15 cellular contexts compared by ENCODE assay signal in the genomic region with DNA sequence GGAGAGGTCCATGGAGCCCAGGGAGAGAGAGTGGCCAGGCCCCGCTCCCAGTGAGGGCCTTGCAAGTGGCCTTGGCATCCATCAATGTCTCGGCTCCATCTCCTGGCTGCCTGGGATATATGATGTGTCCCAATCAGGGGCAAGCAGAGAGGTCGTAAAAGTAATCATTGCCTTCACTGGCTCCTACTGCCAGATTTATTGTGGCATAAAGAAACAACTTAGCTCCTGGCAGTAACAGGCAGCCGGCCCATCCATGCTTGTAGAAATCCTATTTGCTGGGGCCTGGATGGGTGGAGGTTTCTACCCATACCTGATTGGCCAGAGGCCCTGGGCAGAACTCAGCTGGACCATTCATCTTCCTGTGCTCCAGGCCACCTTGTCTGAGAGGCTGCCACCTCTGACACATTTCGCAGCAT.
A peak's percentile ranks its signal among the peaks of the same experiment; 100 is the strongest.
DNase-seq lines count a peak whose midpoint lies in the region; ATAC-seq, FAIRE-seq and TF ChIP-seq lines count a peak whose summit lies in the region.
"Had no signal": no experiment of that assay in that cellular context is flagged by ENCODE, and none has a peak within 500 bp of the region (broad histone marks: within the 10 kb centered on the region; RNA-seq: fewer than 3 reads in every experiment).

No MANE protein-coding gene starts in this region.

- TF ChIP-seq POLR2A in sigmoid colon (IDR thresholded peaks at IDR 0.05), result no peak

- DNase-seq in D341Med (ENCODE audit: low spot score) (peak; percentile 6), HEK293T (ENCODE audit: extremely low spot score) (no peak), kidney (peak; percentile 46), sigmoid colon (peak; percentile 37), SHP77 treated with DMSO at 0.1 percent for 48 hours (lab: John Stamatoyannopoulos, UW) (no peak)
- no peak for DNase-seq in stimulated activated CD4-positive, alpha-beta T cell treated with anti-CD3 and anti-CD28 coated beads, Interleukin-4, amount 100 ng/mL, for 24 hours
- DNase-seq: NCI-H1417 treated with DMSO at 0.1 percent for 48 hours, NCI-H2029 treated with DMSO at 0.1 percent for 48 hours, NCI-H82, PC-9 had no signal

- WGBS in sigmoid colon, 2 donors, result 49 to 61% methylated on average over 5 of the region's 5 CpGs

- POLR2A ChIA-PET in HEK293T (lab: Yijun Ruan, JAX), result no interaction called here

- no peaks in the 10 kb centered on the region for H3K4me1 ChIP-seq in kidney (ENCODE audit: control insufficient read depth in 1 of 2, insufficient read depth in 1 of 2, low read depth in 1 of 2, low read length in 2 of 2)
- no peaks in the 10 kb centered on the region for H3K4me1 ChIP-seq in sigmoid colon

- intact Hi-C loops in kidney (cut with DNase I) (no loop called here), sigmoid colon (cut with DNase I) (no loop called here)

- no peak for FAIRE-seq in kidney (lab: Jason Lieb, UNC)
- FAIRE-seq: GM12892, GM19239, H54 had no signal

- H3K9ac ChIP-seq in kidney (ENCODE audit: low read length in 2 of 2), result no peak overlapping the region

- no peak overlapping the region for H3K4me3 ChIP-seq in kidney (ENCODE audit: low read length in 2 of 2)
- H3K4me3 ChIP-seq in sigmoid colon, result no peak overlapping the region
- H3K4me3 ChIP-seq: PC-9 had no signal

- TF ChIP-seq EP300 in sigmoid colon (IDR thresholded peaks at IDR 0.05), result no peak

- H3K36me3 ChIP-seq in kidney (ENCODE audit: control insufficient read depth in 1 of 2, insufficient read depth in 2 of 2, low read length in 2 of 2), result no peaks in the 10 kb centered on the region
- H3K36me3 ChIP-seq in sigmoid colon, result no peaks in the 10 kb centered on the region

- H3K27ac ChIP-seq in kidney (ENCODE audit: low read depth in 2 of 2, low read length in 2 of 2), result no peak overlapping the region
- H3K27ac ChIP-seq in sigmoid colon, result no peak overlapping the region
- H3K27ac ChIP-seq: C4-2B, PC-9 had no signal

- no peak for ATAC-seq in HG03565 (IDR thresholded peaks at IDR 0.05; ENCODE audit: unreplicated experiment)

- no peaks in the 10 kb centered on the region for H3K9me3 ChIP-seq in kidney (ENCODE audit: control insufficient read depth in 1 of 2, low read length in 2 of 2)
- no peaks in the 10 kb centered on the region for H3K9me3 ChIP-seq in sigmoid colon

- CTCF ChIA-PET in HEK293T (lab: Yijun Ruan, JAX), result no interaction called here

- H3K27me3 ChIP-seq in sigmoid colon, result peaks cover 0 to 4% (median 0%) of the 10 kb centered on the region in 3 donors

- no peak for TF ChIP-seq CTCF in kidney (IDR thresholded peaks at IDR 0.05; ENCODE audit: borderline replicate concordance, extremely low read depth, insufficient read depth)
- no peak for TF ChIP-seq CTCF in sigmoid colon (IDR thresholded peaks at IDR 0.05)

TF ChIP-seq in HEK293T, 16 proteins besides CTCF, POLR2A, EP300 and RAD21:
- TF ChIP-seq ZNF384 (IDR thresholded peaks at IDR 0.05), result no peak
- no peak for TF ChIP-seq TARDBP (IDR thresholded peaks at IDR 0.05)
- TF ChIP-seq FOXM1 (IDR thresholded peaks at IDR 0.05; ENCODE audit: borderline replicate concordance), result no peak
- TF ChIP-seq, protein P1, sequence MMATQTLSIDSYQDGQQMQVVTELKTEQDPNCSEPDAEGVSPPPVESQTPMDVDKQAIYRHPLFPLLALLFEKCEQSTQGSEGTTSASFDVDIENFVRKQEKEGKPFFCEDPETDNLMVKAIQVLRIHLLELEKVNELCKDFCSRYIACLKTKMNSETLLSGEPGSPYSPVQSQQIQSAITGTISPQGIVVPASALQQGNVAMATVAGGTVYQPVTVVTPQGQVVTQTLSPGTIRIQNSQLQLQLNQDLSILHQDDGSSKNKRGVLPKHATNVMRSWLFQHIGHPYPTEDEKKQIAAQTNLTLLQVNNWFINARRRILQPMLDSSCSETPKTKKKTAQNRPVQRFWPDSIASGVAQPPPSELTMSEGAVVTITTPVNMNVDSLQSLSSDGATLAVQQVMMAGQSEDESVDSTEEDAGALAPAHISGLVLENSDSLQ (IDR thresholded peaks at IDR 0.05), result 0 out of 2 replicates have a peak, but pooled peaks have one; percentile 27

Comparison
In these comparisons a context has a peak if more than half of its experiments do, and no peak if none do; other contexts are left out.
1. DNase-seq: peak in D341Med (single experiment), kidney (single experiment) and sigmoid colon (single experiment); none in HEK293T (single experiment), SHP77 treated with DMSO at 0.1 percent for 48 hours (single experiment) and stimulated activated CD4-positive, alpha-beta T cell treated with anti-CD3 and anti-CD28 coated beads, Interleukin-4, amount 100 ng/mL, for 24 hours (single experiment).